ENCODE assay signal across 27 cellular contexts in genomic region chr6:157453131-157453530, GRCh38.
"Had no signal": no experiment of that assay in that cellular context is flagged by ENCODE, and none has a peak within 500 bp of the region (broad histone marks: within the 10 kb centered on the region; RNA-seq: fewer than 3 reads in every experiment).

No MANE protein-coding gene starts in this region.

- H3K27ac ChIP-seq: body of pancreas, epithelial cell of prostate, esophagus squamous epithelium, gastroesophageal sphincter had no signal

- ATAC-seq: activated T-cell treated with anti-CD3 and anti-CD28 coated beads, Interleukin-2, amount 50 U/mL, for 4 hours; activated T-helper 17 cell treated with anti-CD3 and anti-CD28 coated beads, Interleukin-2, amount 50 U/mL, for 72 hours; body of pancreas; effector memory CD8-positive, alpha-beta T cell; gastroesophageal sphincter had no signal

- H3K36me3 ChIP-seq: esophagus squamous epithelium, gastroesophageal sphincter had no signal

- H3K4me3 ChIP-seq: body of pancreas, esophagus squamous epithelium, gastroesophageal sphincter had no signal

- H3K27me3 ChIP-seq: body of pancreas, esophagus squamous epithelium, gastroesophageal sphincter had no signal

- H3K4me3 Mint-ChIP-seq: activated CD4-positive, alpha-beta memory T cell treated with anti-CD3 and anti-CD28 coated beads, Interleukin-2, amount 10 ng/mL, durations not matched to agents 7 days and 5 days; activated CD4-positive, alpha-beta T cell treated with anti-CD3 and anti-CD28 coated beads, Interleukin-2, amount 10 ng/mL, durations not matched to agents 7 days and 5 days; activated naive CD8-positive, alpha-beta T cell; activated T-cell treated with anti-CD3 and anti-CD28 coated beads, Interleukin-2, amount 50 U/mL, for 4 hours; activated T-helper 17 cell treated with anti-CD3 and anti-CD28 coated beads, Interleukin-2, amount 50 U/mL, for 72 hours; effector memory CD8-positive, alpha-beta T cell had no signal

- H3K4me1 ChIP-seq: esophagus squamous epithelium, gastroesophageal sphincter had no signal

- DNase-seq: activated CD4-positive, alpha-beta memory T cell treated with anti-CD3 and anti-CD28 coated beads, Interleukin-2, amount 10 ng/mL, durations not matched to agents 7 days and 5 days; activated CD4-positive, alpha-beta T cell treated with anti-CD3 and anti-CD28 coated beads for 1 hour; activated CD4-positive, alpha-beta T cell treated with anti-CD3 and anti-CD28 coated beads for 4 hours; activated CD4-positive, alpha-beta T cell treated with anti-CD3 and anti-CD28 coated beads, Interleukin-2, amount 10 ng/mL, durations not matched to agents 7 days and 5 days; activated CD4-positive, alpha-beta T cell treated with anti-CD3 and anti-CD28 coated beads, Interleukin-2, amount 50 U/mL, for 4 hours; activated CD8-positive, alpha-beta memory T cell treated with anti-CD3 and anti-CD28 coated beads, Interleukin-2, amount 50 U/mL, for 48 hours; activated effector memory CD4-positive, alpha-beta T cell treated with Interleukin-2 at 50 U/mL for 16 hours; activated gamma-delta T cell treated with Interleukin-2 at 50 U/mL for 16 hours; activated naive CD4-positive, alpha-beta T cell treated with anti-CD3 and anti-CD28 coated beads, Interleukin-2, amount 50 U/mL, for 16 hours; activated naive CD4-positive, alpha-beta T cell treated with Interleukin-2 at 50 U/mL for 16 hours; activated T-cell treated with anti-CD3 and anti-CD28 coated beads for 4 hours; activated T-cell treated with anti-CD3 and anti-CD28 coated beads, Interleukin-2, amount 50 U/mL, for 4 hours; amniotic stem cell; aorta; body of pancreas; caudate nucleus; cortex of kidney; dermis blood vessel endothelial cell; effector CD4-positive, alpha-beta T cell; effector memory CD8-positive, alpha-beta T cell; esophagus squamous epithelium; foreskin melanocyte; T-helper 2 cell had no signal

- H3K9me3 ChIP-seq: body of pancreas, esophagus squamous epithelium, gastroesophageal sphincter had no signal

- H3K27ac Mint-ChIP-seq: activated CD4-positive, alpha-beta memory T cell treated with anti-CD3 and anti-CD28 coated beads, Interleukin-2, amount 10 ng/mL, durations not matched to agents 7 days and 5 days; activated CD4-positive, alpha-beta T cell treated with anti-CD3 and anti-CD28 coated beads, Interleukin-2, amount 10 ng/mL, durations not matched to agents 7 days and 5 days; activated naive CD8-positive, alpha-beta T cell; activated T-helper 17 cell treated with anti-CD3 and anti-CD28 coated beads, Interleukin-2, amount 50 U/mL, for 72 hours; effector memory CD8-positive, alpha-beta T cell had no signal

- H3K9me3 Mint-ChIP-seq: activated CD4-positive, alpha-beta memory T cell treated with anti-CD3 and anti-CD28 coated beads, Interleukin-2, amount 10 ng/mL, durations not matched to agents 7 days and 5 days; activated CD4-positive, alpha-beta T cell treated with anti-CD3 and anti-CD28 coated beads, Interleukin-2, amount 10 ng/mL, durations not matched to agents 7 days and 5 days; activated T-cell treated with anti-CD3 and anti-CD28 coated beads, Interleukin-2, amount 50 U/mL, for 4 hours; activated T-helper 17 cell treated with anti-CD3 and anti-CD28 coated beads, Interleukin-2, amount 50 U/mL, for 72 hours; effector memory CD8-positive, alpha-beta T cell had no signal

- H3K27me3 Mint-ChIP-seq: activated CD4-positive, alpha-beta memory T cell treated with anti-CD3 and anti-CD28 coated beads, Interleukin-2, amount 10 ng/mL, durations not matched to agents 7 days and 5 days; activated CD4-positive, alpha-beta T cell treated with anti-CD3 and anti-CD28 coated beads, Interleukin-2, amount 10 ng/mL, durations not matched to agents 7 days and 5 days; activated T-helper 17 cell treated with anti-CD3 and anti-CD28 coated beads, Interleukin-2, amount 50 U/mL, for 72 hours; effector memory CD8-positive, alpha-beta T cell had no signal
